Comparison of ENCODE assay signal across 19 cellular contexts in genomic region chr22:44578115-44578457, GRCh38.
"Had no signal": no experiment of that assay in that cellular context is flagged by ENCODE, and none has a peak within 500 bp of the region (broad histone marks: within the 10 kb centered on the region; RNA-seq: fewer than 3 reads in every experiment).

No MANE protein-coding gene starts in this region.

- H3K9me3 Mint-ChIP-seq: activated CD4-positive, alpha-beta memory T cell treated with anti-CD3 and anti-CD28 coated beads for 36 hours; activated CD4-positive, alpha-beta T cell treated with anti-CD3 and anti-CD28 coated beads, Interleukin-2, amount 10 ng/mL, durations not matched to agents 24 days and 14 days; activated T-helper 17 cell treated with anti-CD3 and anti-CD28 coated beads, Interleukin-2, amount 50 U/mL, for 72 hours; stimulated activated effector memory CD8-positive, alpha-beta T cell treated with anti-CD3 and anti-CD28 coated beads, Interleukin-12 subunit alpha, Interleukin-12 subunit beta, amount 100 ng/mL, for 72 hours; stimulated activated naive CD8-positive, alpha-beta T cell treated with anti-CD3 and anti-CD28 coated beads, Interleukin-15, amount 100 ng/mL, for 72 hours; T-helper 2 cell treated with Interferon-gamma antibody and Interleukin-4, amounts not matched to agents 5 μg/mL and 100 μg/mL, for 36 hours had no signal

- H3K36me3 Mint-ChIP-seq: activated CD4-positive, alpha-beta memory T cell treated with anti-CD3 and anti-CD28 coated beads for 36 hours; stimulated activated effector memory CD8-positive, alpha-beta T cell treated with anti-CD3 and anti-CD28 coated beads, Interleukin-12 subunit alpha, Interleukin-12 subunit beta, amount 100 ng/mL, for 72 hours had no signal

- H3K27ac Mint-ChIP-seq: activated CD4-positive, alpha-beta memory T cell treated with anti-CD3 and anti-CD28 coated beads for 36 hours; activated CD4-positive, alpha-beta T cell treated with anti-CD3 and anti-CD28 coated beads, Interleukin-2, amount 10 ng/mL, durations not matched to agents 24 days and 14 days; activated T-helper 17 cell treated with anti-CD3 and anti-CD28 coated beads, Interleukin-2, amount 50 U/mL, for 72 hours; nephron; progenitor cell of endocrine pancreas; stimulated activated effector memory CD8-positive, alpha-beta T cell treated with anti-CD3 and anti-CD28 coated beads, Interleukin-12 subunit alpha, Interleukin-12 subunit beta, amount 100 ng/mL, for 72 hours; T-helper 2 cell treated with Interferon-gamma antibody and Interleukin-4, amounts not matched to agents 5 μg/mL and 100 μg/mL, for 36 hours had no signal

- DNase-seq: activated CD4-positive, alpha-beta memory T cell treated with anti-CD3 and anti-CD28 coated beads for 36 hours; activated CD4-positive, alpha-beta T cell treated with anti-CD3 and anti-CD28 coated beads, Interleukin-2, amount 10 ng/mL, durations not matched to agents 24 days and 14 days; activated gamma-delta T cell treated with Interleukin-2 at 50 U/mL for 16 hours; activated naive CD4-positive, alpha-beta T cell treated with anti-CD3 and anti-CD28 coated beads, Interleukin-2, amount 50 U/mL, for 16 hours; amniotic stem cell; brain microvascular endothelial cell; caudate nucleus; foreskin keratinocyte; left ventricle myocardium inferior; small intestine; stimulated activated CD4-positive, alpha-beta T cell treated with anti-CD3 and anti-CD28 coated beads, Interleukin-4, amount 100 ng/mL, for 24 hours; stimulated activated naive CD8-positive, alpha-beta T cell treated with anti-CD3 and anti-CD28 coated beads, Interleukin-15, amount 100 ng/mL, for 72 hours; substantia nigra; T-helper 1 cell had no signal

- H3K4me3 Mint-ChIP-seq: activated CD4-positive, alpha-beta memory T cell treated with anti-CD3 and anti-CD28 coated beads for 36 hours; activated CD4-positive, alpha-beta T cell treated with anti-CD3 and anti-CD28 coated beads, Interleukin-2, amount 10 ng/mL, durations not matched to agents 24 days and 14 days; activated T-helper 17 cell treated with anti-CD3 and anti-CD28 coated beads, Interleukin-2, amount 50 U/mL, for 72 hours; nephron; stimulated activated effector memory CD8-positive, alpha-beta T cell treated with anti-CD3 and anti-CD28 coated beads, Interleukin-12 subunit alpha, Interleukin-12 subunit beta, amount 100 ng/mL, for 72 hours; stimulated activated naive CD8-positive, alpha-beta T cell treated with anti-CD3 and anti-CD28 coated beads, Interleukin-15, amount 100 ng/mL, for 72 hours; T-helper 2 cell treated with Interferon-gamma antibody and Interleukin-4, amounts not matched to agents 5 μg/mL and 100 μg/mL, for 36 hours had no signal

- H3K4me1 Mint-ChIP-seq: activated CD4-positive, alpha-beta T cell treated with anti-CD3 and anti-CD28 coated beads, Interleukin-2, amount 10 ng/mL, durations not matched to agents 24 days and 14 days; activated T-helper 17 cell treated with anti-CD3 and anti-CD28 coated beads, Interleukin-2, amount 50 U/mL, for 72 hours; stimulated activated effector memory CD8-positive, alpha-beta T cell treated with anti-CD3 and anti-CD28 coated beads, Interleukin-12 subunit alpha, Interleukin-12 subunit beta, amount 100 ng/mL, for 72 hours had no signal
